ENCODE assay signal across 1 cellular context in the genomic region with DNA sequence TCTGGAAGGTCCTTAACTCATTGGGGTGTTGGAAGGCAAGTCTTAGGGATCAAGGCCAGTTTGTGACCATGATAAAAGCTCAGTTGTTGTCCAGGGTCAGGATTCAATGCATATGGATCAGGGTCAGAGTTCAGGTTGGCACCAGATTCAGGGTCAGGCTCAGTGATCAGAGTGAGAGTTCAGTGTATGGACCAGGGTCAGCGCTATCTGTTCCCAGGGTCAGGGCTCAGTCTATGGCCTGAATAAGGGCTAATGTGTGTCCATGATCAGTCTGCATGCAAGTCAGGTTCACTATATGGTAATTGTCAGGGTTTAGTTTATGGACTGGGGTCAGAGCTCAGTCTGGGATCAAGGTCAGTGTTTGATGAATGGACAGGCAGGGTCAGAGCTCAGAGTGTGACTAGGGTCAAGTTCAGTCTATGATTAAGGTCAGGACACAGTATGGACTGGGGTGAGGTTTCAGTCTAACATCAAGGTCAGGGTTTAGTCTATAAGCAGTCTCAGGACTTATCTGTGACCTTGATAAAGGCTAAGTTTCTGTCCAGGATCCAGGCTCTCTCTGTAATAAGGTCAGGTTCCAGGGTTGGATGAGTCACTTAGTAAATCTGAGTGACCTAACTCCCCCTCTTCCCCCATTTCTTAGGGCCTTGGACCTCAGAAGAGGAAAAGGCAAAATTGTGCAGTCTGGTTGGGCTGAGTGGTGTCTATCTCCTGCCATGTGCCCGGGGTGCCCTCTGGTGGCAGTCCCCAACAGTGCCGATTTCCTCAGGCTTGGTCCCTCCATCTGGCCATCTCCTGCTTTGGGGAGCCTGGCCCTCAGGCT.
TF ChIP-seq lines count a peak whose summit lies in the region.

No MANE protein-coding gene starts in this region.

TF ChIP-seq in GM23338, 12 proteins besides CTCF, POLR2A, EP300 and RAD21 (continued from another document):
- TF ChIP-seq NANOG (IDR thresholded peaks at IDR 0.05; ENCODE audit: borderline replicate concordance) (no peak), ZNF331 (CRISPR knock-in tag; IDR thresholded peaks at IDR 0.05; ENCODE audit: low read depth) (no peak), EZH2phosphoT487 (IDR thresholded peaks at IDR 0.05; ENCODE audit: unreplicated experiment) (no peak), POLR2AphosphoS5 (IDR thresholded peaks at IDR 0.05; ENCODE audit: low read depth) (no peak), EZH2 (IDR thresholded peaks at IDR 0.05; ENCODE audit: low read depth, unreplicated experiment) (no peak)
- TF ChIP-seq, protein P1, sequence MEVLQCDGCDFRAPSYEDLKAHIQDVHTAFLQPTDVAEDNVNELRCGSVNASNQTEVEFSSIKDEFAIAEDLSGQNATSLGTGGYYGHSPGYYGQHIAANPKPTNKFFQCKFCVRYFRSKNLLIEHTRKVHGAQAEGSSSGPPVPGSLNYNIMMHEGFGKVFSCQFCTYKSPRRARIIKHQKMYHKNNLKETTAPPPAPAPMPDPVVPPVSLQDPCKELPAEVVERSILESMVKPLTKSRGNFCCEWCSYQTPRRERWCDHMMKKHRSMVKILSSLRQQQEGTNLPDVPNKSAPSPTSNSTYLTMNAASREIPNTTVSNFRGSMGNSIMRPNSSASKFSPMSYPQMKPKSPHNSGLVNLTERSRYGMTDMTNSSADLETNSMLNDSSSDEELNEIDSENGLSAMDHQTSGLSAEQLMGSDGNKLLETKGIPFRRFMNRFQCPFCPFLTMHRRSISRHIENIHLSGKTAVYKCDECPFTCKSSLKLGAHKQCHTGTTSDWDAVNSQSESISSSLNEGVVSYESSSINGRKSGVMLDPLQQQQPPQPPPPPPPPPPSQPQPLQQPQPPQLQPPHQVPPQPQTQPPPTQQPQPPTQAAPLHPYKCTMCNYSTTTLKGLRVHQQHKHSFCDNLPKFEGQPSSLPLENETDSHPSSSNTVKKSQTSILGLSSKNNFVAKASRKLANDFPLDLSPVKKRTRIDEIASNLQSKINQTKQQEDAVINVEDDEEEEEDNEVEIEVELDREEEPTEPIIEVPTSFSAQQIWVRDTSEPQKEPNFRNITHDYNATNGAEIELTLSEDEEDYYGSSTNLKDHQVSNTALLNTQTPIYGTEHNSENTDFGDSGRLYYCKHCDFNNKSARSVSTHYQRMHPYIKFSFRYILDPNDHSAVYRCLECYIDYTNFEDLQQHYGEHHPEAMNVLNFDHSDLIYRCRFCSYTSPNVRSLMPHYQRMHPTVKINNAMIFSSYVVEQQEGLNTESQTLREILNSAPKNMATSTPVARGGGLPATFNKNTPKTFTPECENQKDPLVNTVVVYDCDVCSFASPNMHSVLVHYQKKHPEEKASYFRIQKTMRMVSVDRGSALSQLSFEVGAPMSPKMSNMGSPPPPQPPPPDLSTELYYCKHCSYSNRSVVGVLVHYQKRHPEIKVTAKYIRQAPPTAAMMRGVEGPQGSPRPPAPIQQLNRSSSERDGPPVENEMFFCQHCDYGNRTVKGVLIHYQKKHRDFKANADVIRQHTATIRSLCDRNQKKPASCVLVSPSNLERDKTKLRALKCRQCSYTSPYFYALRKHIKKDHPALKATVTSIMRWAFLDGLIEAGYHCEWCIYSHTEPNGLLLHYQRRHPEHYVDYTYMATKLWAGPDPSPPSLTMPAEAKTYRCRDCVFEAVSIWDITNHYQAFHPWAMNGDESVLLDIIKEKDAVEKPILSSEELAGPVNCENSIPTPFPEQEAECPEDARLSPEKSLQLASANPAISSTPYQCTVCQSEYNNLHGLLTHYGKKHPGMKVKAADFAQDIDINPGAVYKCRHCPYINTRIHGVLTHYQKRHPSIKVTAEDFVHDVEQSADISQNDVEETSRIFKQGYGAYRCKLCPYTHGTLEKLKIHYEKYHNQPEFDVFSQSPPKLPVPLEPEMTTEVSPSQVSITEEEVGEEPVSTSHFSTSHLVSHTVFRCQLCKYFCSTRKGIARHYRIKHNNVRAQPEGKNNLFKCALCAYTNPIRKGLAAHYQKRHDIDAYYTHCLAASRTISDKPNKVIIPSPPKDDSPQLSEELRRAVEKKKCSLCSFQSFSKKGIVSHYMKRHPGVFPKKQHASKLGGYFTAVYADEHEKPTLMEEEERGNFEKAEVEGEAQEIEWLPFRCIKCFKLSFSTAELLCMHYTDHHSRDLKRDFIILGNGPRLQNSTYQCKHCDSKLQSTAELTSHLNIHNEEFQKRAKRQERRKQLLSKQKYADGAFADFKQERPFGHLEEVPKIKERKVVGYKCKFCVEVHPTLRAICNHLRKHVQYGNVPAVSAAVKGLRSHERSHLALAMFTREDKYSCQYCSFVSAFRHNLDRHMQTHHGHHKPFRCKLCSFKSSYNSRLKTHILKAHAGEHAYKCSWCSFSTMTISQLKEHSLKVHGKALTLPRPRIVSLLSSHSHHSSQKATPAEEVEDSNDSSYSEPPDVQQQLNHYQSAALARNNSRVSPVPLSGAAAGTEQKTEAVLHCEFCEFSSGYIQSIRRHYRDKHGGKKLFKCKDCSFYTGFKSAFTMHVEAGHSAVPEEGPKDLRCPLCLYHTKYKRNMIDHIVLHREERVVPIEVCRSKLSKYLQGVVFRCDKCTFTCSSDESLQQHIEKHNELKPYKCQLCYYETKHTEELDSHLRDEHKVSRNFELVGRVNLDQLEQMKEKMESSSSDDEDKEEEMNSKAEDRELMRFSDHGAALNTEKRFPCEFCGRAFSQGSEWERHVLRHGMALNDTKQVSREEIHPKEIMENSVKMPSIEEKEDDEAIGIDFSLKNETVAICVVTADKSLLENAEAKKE (CRISPR knock-in tag; IDR thresholded peaks at IDR 0.05): no peak
